ENCODE assay signal across 17 cellular contexts in the genomic region with DNA sequence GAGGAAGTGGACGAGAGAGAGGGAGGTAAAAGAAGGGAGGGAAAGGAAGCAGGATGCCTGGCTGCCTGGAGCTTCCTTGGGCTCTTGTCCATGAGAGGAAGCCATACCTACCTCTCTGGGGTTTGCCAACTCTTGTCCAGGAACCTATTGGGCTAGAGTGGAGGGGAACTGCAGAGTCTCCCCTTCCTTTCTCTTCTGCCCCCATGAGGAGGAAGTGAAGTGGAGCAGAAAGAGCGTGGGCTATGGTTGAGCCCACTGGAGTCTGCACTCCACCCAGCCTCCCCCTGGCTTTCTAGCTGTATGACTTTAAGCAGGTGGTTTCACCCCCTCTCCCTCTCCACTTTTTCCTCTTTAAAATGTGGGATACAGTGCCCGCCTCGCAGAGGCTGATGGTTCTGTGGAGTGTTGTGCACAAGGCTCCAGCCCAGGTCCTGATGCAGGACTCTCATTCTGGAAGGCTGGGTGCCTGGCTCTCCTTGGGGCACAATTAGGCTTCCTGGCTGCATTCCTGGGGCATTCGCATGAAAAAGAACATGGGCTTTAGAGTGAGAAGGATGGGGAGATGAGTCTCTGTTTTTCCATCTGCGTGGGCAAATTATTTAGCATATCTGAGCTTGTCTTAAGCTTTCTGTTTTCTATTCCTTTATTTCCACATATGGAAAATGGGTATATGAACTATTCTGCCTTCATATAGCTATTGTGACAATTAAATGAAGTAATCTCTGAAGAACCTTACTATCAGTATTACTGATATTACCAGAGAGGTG. TPM values are rescaled to one million over a fixed set of nuclear protein-coding genes. Genes with fewer than 3 reads are reported as not detected.
"Had no signal": no experiment of that assay in that cellular context is flagged by ENCODE, and none has a peak within 500 bp of the region (broad histone marks: within the 10 kb centered on the region; RNA-seq: fewer than 3 reads in every experiment).

No MANE protein-coding gene starts in this region.

- H3K4me3 ChIP-seq: coronary artery, heart right ventricle, lung, sigmoid colon, skin epidermis, suprapubic skin, thyroid gland, uterus had no signal

- H3K27me3 ChIP-seq: heart right ventricle, sigmoid colon, suprapubic skin, thyroid gland, uterus had no signal

- H3K36me3 ChIP-seq: heart right ventricle, sigmoid colon, suprapubic skin, thyroid gland, uterus had no signal

- DNase-seq: effector CD4-positive, alpha-beta T cell; heart right ventricle; islet precursor cell; mesendoderm; naive thymus-derived CD4-positive, alpha-beta T cell; nephron progenitor cell; sigmoid colon; stimulated activated CD4-positive, alpha-beta T cell treated with anti-CD3 and anti-CD28 coated beads, Interleukin-2, amount 100 ng/mL, for 24 hours; stimulated activated naive CD4-positive, alpha-beta T cell; thyroid gland; uterus had no signal

- H3K27ac ChIP-seq: coronary artery, heart right ventricle, skin epidermis, suprapubic skin, thyroid gland, uterus had no signal

- H3K9me3 ChIP-seq: heart right ventricle, sigmoid colon, suprapubic skin, thyroid gland, uterus had no signal

- H3K4me1 ChIP-seq: suprapubic skin had no signal

- ATAC-seq: naive thymus-derived CD4-positive, alpha-beta T cell had no signal

RNA-seq across cellular contexts. Expression of a gene that starts 40.7 kb away (rescaled TPM):
- total RNA-seq: dermis microvascular lymphatic vessel endothelial cell, glomerular endothelial cell had no signal
